8 cellular contexts compared by ENCODE assay signal in genomic region chr2:26344581-26345283, GRCh38. TPM values are rescaled to one million over a fixed set of nuclear protein-coding genes. Genes with fewer than 3 reads are reported as not detected.
DNase-seq lines count a peak whose midpoint lies in the region; ATAC-seq lines count a peak whose summit lies in the region.

No MANE protein-coding gene starts in this region.

- H3K4me3 ChIP-seq in H7 (ENCODE audit: insufficient read depth, low read depth, low read length) (peak overlapping the region; percentile 95), SJCRH30 (peak overlapping the region; percentile 80), duodenal mucosa (ENCODE audit: low read depth in 1 of 2, low read length in 2 of 2) (peak overlapping the region; percentile 93 to 96), aorta (ENCODE audit: low read length in 2 of 2) (peak overlapping the region; percentile 72 to 81)

- H3K4me3 Mint-ChIP-seq in naive thymus-derived CD8-positive, alpha-beta T cell = peak overlapping the region; percentile 97 to 100 (median 100)

- no peaks in the 10 kb centered on the region for H3K27me3 ChIP-seq in H7 (ENCODE audit: control insufficient read depth, insufficient read depth, low read length)
- no peaks in the 10 kb centered on the region for H3K27me3 ChIP-seq in SJCRH30
- no peaks in the 10 kb centered on the region for H3K27me3 ChIP-seq in duodenal mucosa (ENCODE audit: control insufficient read depth in 1 of 2, insufficient read depth in 2 of 2, low read length in 2 of 2)
- H3K27me3 ChIP-seq in aorta (ENCODE audit: control insufficient read depth in 1 of 2, insufficient read depth in 2 of 2, low read length in 1 of 2) = no peaks in the 10 kb centered on the region

- H3K4me1 Mint-ChIP-seq in naive thymus-derived CD8-positive, alpha-beta T cell = peaks cover 18 to 46% (median 36%) of the 10 kb centered on the region in 4 donors

- no peak for ATAC-seq in naive thymus-derived CD8-positive, alpha-beta T cell
- ATAC-seq in aorta (ENCODE audit: low FRiP score) (no peak), HG03521 (IDR thresholded peaks at IDR 0.05; ENCODE audit: unreplicated experiment) (no peak)

- H3K27ac ChIP-seq in SJCRH30 (peak overlapping the region; percentile 81), duodenal mucosa (ENCODE audit: low read depth, low read length) (peak overlapping the region; percentile 93), aorta (ENCODE audit: low read depth in 1 of 2, low read length in 2 of 2) (no peak overlapping the region)

- WGBS in aorta, 2 donors = 45 to 47% methylated on average over 17 of the region's 17 CpGs

- no peaks in the 10 kb centered on the region for H3K27me3 Mint-ChIP-seq in naive thymus-derived CD8-positive, alpha-beta T cell

- H3K36me3 ChIP-seq in H7 (replicated peaks; ENCODE audit: control insufficient read depth, insufficient read depth, low read length) = no peaks in the 10 kb centered on the region
- no peaks in the 10 kb centered on the region for H3K36me3 ChIP-seq in SJCRH30
- H3K36me3 ChIP-seq in duodenal mucosa (ENCODE audit: control insufficient read depth in 1 of 2, insufficient read depth in 2 of 2, low read length in 2 of 2) = no peaks in the 10 kb centered on the region
- no peaks in the 10 kb centered on the region for H3K36me3 ChIP-seq in aorta (ENCODE audit: control insufficient read depth in 1 of 2, insufficient read depth in 2 of 2, low read length in 1 of 2)

- peaks cover 0 to 10% (median 0%) of the 10 kb centered on the region in 3 donors for H3K36me3 Mint-ChIP-seq in naive thymus-derived CD8-positive, alpha-beta T cell

- intact Hi-C loops in aorta (cut with DNase I) = no loop called here

- H3K9me3 ChIP-seq in SJCRH30 (replicated peaks) = no peaks in the 10 kb centered on the region
- no peaks in the 10 kb centered on the region for H3K9me3 ChIP-seq in duodenal mucosa (ENCODE audit: control insufficient read depth in 1 of 2, low read length in 2 of 2)
- H3K9me3 ChIP-seq in aorta (ENCODE audit: control insufficient read depth, low read length) = no peaks in the 10 kb centered on the region

- H3K27ac Mint-ChIP-seq in naive thymus-derived CD8-positive, alpha-beta T cell = peak overlapping the region; percentile 98 to 100 (median 99)

- no peak for DNase-seq in H7
- DNase-seq in SJCRH30 = peak; percentile 29 to 38
- DNase-seq in naive thymus-derived CD8-positive, alpha-beta T cell = peak in 1 of 10 donors; percentile 17
- no peak for DNase-seq in aorta
- DNase-seq in AG08396 (ENCODE audit: low spot score) = no peak
- DNase-seq in hepatic stellate cell (ENCODE audit: low spot score) = no peak

- peak overlapping the region; percentile 92 to 99 for H3K9ac ChIP-seq in duodenal mucosa (ENCODE audit: low read depth in 1 of 2, low read length in 2 of 2)

- H3K4me1 ChIP-seq in SJCRH30 (peaks cover 42% of the 10 kb centered on the region), duodenal mucosa (ENCODE audit: control insufficient read depth in 1 of 2, insufficient read depth in 2 of 2, low read length in 2 of 2) (peaks cover 15 to 25% of the 10 kb centered on the region in 2 donors), aorta (ENCODE audit: control insufficient read depth in 1 of 2, insufficient read depth in 2 of 2, low read length in 2 of 2) (no peaks in the 10 kb centered on the region)

- POLR2A ChIA-PET in naive thymus-derived CD8-positive, alpha-beta T cell (lab: Charles Lee) = interaction anchor here (1.3 to 3.8 kb wide), 5 partner anchors 45 to 466 kb away, joined by 4 to 20 read pairs (median 11); partner anchors contain the start of genes ASXL2, HADHA, HADHB and RAB10

- H3K9me3 Mint-ChIP-seq in naive thymus-derived CD8-positive, alpha-beta T cell = no peaks in the 10 kb centered on the region

RNA-seq across cellular contexts. Expression of gene SELENOI, which starts 1.2 kb away (rescaled TPM):
- 28.4 and 31.0 TPM in 2 replicates for total RNA-seq in H7 (2014; rRNA removed; shearing (Covaris generic))
- 57.3 and 63.0 TPM in 2 replicates for total RNA-seq in SJCRH30 (2014; rRNA removed; shearing (Covaris generic))
- 10 to 100 TPM; 20.7 to 21.5 TPM for total RNA-seq in naive thymus-derived CD8-positive, alpha-beta T cell
- 1 to 10 TPM; 2.6 to 4.6 (median 4.0) TPM for polyA plus RNA-seq in naive thymus-derived CD8-positive, alpha-beta T cell
- 10 to 100 TPM; 12.3 to 15.8 TPM for total RNA-seq in aorta
- 1 to 10 TPM; 1.4 to 2.8 TPM for polyA plus RNA-seq in aorta

RNA-seq across cellular contexts. Expression of gene ADGRF3, which starts 1.9 kb away (rescaled TPM):
- total RNA-seq in H7 (2014; rRNA removed; shearing (Covaris generic)) = 1.2 TPM in 1 of 2 replicates, not detected in the other
- 0.14 and 0.71 TPM in 2 replicates for total RNA-seq in SJCRH30 (2014; rRNA removed; shearing (Covaris generic))
- 1 to 10 TPM; 1.5 TPM for total RNA-seq in naive thymus-derived CD8-positive, alpha-beta T cell
- 1 to 10 TPM in 1 of 3 donors, under 1 TPM in 2; 0.09 to 1.2 (median 0.13) TPM for polyA plus RNA-seq in naive thymus-derived CD8-positive, alpha-beta T cell
- under 1 TPM in 1 of 2 donors, not detected in 1; 0.13 TPM for total RNA-seq in aorta
- polyA plus RNA-seq in aorta = under 1 TPM in 1 of 2 donors, not detected in 1; 0.08 TPM

RNA-seq across cellular contexts. Expression of gene DRC1, which starts 57.0 kb away (rescaled TPM):
- 0.07 TPM in 1 of 2 replicates, not detected in the other for total RNA-seq in H7 (2014; rRNA removed; shearing (Covaris generic))
- total RNA-seq in SJCRH30 (2014; rRNA removed; shearing (Covaris generic)) = 0.24 and 0.30 TPM in 2 replicates
- not detected for total RNA-seq in naive thymus-derived CD8-positive, alpha-beta T cell
- not detected for polyA plus RNA-seq in naive thymus-derived CD8-positive, alpha-beta T cell
- total RNA-seq in aorta = under 1 TPM in 1 of 2 donors, not detected in 1; 0.51 TPM
- not detected for polyA plus RNA-seq in aorta

Comparison
In these comparisons a context has a peak if more than half of its experiments do, and no peak if none do; other contexts are left out.
1. DNase-seq: peak in SJCRH30 (2 of 2); none in H7 (single experiment), aorta (0 of 2), AG08396 (single experiment) and hepatic stellate cell (single experiment).
2. H3K27ac ChIP-seq: peak in SJCRH30 (single experiment) and duodenal mucosa (single experiment); none in aorta (0 of 2).
3. Peak in every context shown above with its lines, with median percentiles within 50 percentile points of each other: H3K4me3 ChIP-seq.